In genomic region chr2:21042708-21042957, GRCh38 we compare ENCODE assay signal across 9 cellular contexts. TPM values are rescaled to one million over a fixed set of nuclear protein-coding genes. Genes with fewer than 3 reads are reported as not detected.
"Had no signal": no experiment of that assay in that cellular context is flagged by ENCODE, and none has a peak within 500 bp of the region (broad histone marks: within the 10 kb centered on the region; RNA-seq: fewer than 3 reads in every experiment).

No MANE protein-coding gene starts in this region.

- H3K36me3 ChIP-seq: cardiac muscle cell, esophagus squamous epithelium, ovary, thyroid gland had no signal

- H3K4me3 ChIP-seq: cardiac muscle cell, ovary, thyroid gland had no signal

- H3K4me3 Mint-ChIP-seq: activated naive CD4-positive, alpha-beta T cell treated with anti-CD3 and anti-CD28 coated beads, Interleukin-2, amount 10 ng/mL, durations not matched to agents 7 days and 5 days had no signal

- H3K27me3 ChIP-seq: ovary, thyroid gland had no signal

- H3K4me1 Mint-ChIP-seq: activated naive CD4-positive, alpha-beta T cell treated with anti-CD3 and anti-CD28 coated beads, Interleukin-2, amount 10 ng/mL, durations not matched to agents 7 days and 5 days had no signal

- H3K27ac Mint-ChIP-seq: activated naive CD4-positive, alpha-beta T cell treated with anti-CD3 and anti-CD28 coated beads, Interleukin-2, amount 10 ng/mL, durations not matched to agents 7 days and 5 days; stimulated activated memory B cell treated with anti-CD40 and anti-IgM and Interleukin-4, amounts not matched to agents 10 μg/mL and 1 μg/mL and 100 μg/mL, for 72 hours; T-cell had no signal

- H3K9me2 ChIP-seq: SK-N-SH had no signal

- DNase-seq: esophagus squamous epithelium had no signal

- H3K9me3 ChIP-seq: esophagus squamous epithelium, ovary, SK-N-SH, thyroid gland had no signal

- H3K4me2 ChIP-seq: SK-N-SH had no signal

- H3K36me3 Mint-ChIP-seq: activated naive CD4-positive, alpha-beta T cell treated with anti-CD3 and anti-CD28 coated beads, Interleukin-2, amount 10 ng/mL, durations not matched to agents 7 days and 5 days; stimulated activated memory B cell treated with anti-CD40 and anti-IgM and Interleukin-4, amounts not matched to agents 10 μg/mL and 1 μg/mL and 100 μg/mL, for 72 hours; T-cell had no signal

- H3K9me3 Mint-ChIP-seq: activated naive CD4-positive, alpha-beta T cell treated with anti-CD3 and anti-CD28 coated beads, Interleukin-2, amount 10 ng/mL, durations not matched to agents 7 days and 5 days; stimulated activated memory B cell treated with anti-CD40 and anti-IgM and Interleukin-4, amounts not matched to agents 10 μg/mL and 1 μg/mL and 100 μg/mL, for 72 hours; T-cell had no signal

- H3K27ac ChIP-seq: cardiac muscle cell, ovary, thyroid gland had no signal

RNA-seq across cellular contexts. Expression of gene APOB, which starts 1.2 kb away (rescaled TPM):
- total RNA-seq: myocyte had no signal
- polyA plus RNA-seq: SK-N-SH had no signal
